23 cellular contexts compared by ENCODE assay signal in the genomic region with DNA sequence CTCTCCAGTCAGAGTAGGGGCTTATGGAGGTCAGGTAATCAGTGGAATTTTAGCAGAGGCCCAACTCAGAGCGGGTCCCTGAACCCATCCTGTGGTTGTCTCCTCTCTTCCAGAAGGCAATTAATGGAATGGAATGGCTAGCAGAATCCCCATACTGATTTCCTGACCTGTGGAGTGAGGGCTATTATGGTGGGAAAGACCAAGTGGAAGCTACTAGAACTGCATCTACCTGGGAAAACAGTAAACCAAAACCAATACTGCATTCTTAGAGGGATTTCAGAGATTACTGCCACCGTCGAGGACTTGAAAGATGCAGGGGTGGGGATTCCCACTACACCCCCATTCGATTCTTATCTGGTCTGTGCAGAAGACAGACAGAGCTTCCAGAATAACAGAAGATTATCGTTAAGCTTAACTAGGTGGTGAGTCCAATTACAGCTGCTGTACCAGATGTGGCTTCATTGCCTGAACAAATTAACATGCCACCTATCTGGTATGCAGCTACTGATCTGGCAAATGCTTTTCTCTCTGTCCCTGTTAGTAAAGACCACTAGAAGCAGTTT.
DNase-seq lines count a peak whose midpoint lies in the region; ATAC-seq and TF ChIP-seq lines count a peak whose summit lies in the region.
"Had no signal": no experiment of that assay in that cellular context is flagged by ENCODE, and none has a peak within 500 bp of the region (broad histone marks: within the 10 kb centered on the region; RNA-seq: fewer than 3 reads in every experiment).

No MANE protein-coding gene starts in this region.

- in situ Hi-C loops in gastrocnemius medialis (cut with MboI; ENCODE audit: low sequenced_read_pairs in 4 of 4), result no loop called here

- no peak overlapping the region for H3K4me3 ChIP-seq in cardiac muscle cell
- H3K4me3 ChIP-seq in gastrocnemius medialis, result no peak overlapping the region
- H3K4me3 ChIP-seq: BLaER1, GM12878, Peyer's patch had no signal

- no peak for TF ChIP-seq POLR2A in erythroblast (IDR thresholded peaks at IDR 0.05; ENCODE audit: low read length)
- no peak for TF ChIP-seq POLR2A in gastrocnemius medialis (IDR thresholded peaks at IDR 0.05)

- TF ChIP-seq CTCF in cardiac muscle cell (IDR thresholded peaks at IDR 0.05; ENCODE audit: low read depth, low read length) (no peak), gastrocnemius medialis (IDR thresholded peaks at IDR 0.05 in 4 of 5, conservative IDR thresholded peaks at IDR 0.05 in 1 of 5) (no peak)

- H3K27ac ChIP-seq in cardiac muscle cell (peak overlapping the region; percentile 29), gastrocnemius medialis (no peak overlapping the region)
- H3K27ac ChIP-seq: BLaER1, HL-60, Peyer's patch had no signal

- H3K9me3 ChIP-seq in cardiac muscle cell (ENCODE audit: low read depth) (no peaks in the 10 kb centered on the region), gastrocnemius medialis (no peaks in the 10 kb centered on the region)
- H3K9me3 ChIP-seq: BLaER1, Peyer's patch had no signal

- no peak for ATAC-seq in gastrocnemius medialis
- no peak for ATAC-seq in HG03469 (IDR thresholded peaks at IDR 0.05; ENCODE audit: unreplicated experiment)

- H3K36me3 ChIP-seq in cardiac muscle cell, result peaks cover under 1% of the 10 kb centered on the region
- H3K36me3 ChIP-seq in gastrocnemius medialis, result peaks cover 0 to 4% of the 10 kb centered on the region in 2 donors

- DNase-seq in cardiac muscle cell (ENCODE audit: low read depth in 1 of 2, low spot score in 1 of 2), result no peak
- DNase-seq in cardiac septum (ENCODE audit: low spot score), result no peak
- DNase-seq in OCI-M1 (lab: John Stamatoyannopoulos, UW), result peak; percentile 15
- DNase-seq in erythroblast (lab: John Stamatoyannopoulos, UW), result peak; percentile 52 to 88
- DNase-seq in gastrocnemius medialis, result no peak
- DNase-seq in stimulated activated CD8-positive, alpha-beta memory T cell treated with anti-CD3 and anti-CD28 coated beads, Interleukin-4, amount 100 ng/mL, for 48 hours, result no peak
- DNase-seq: GDM1, GOT3, HCEC 1CT, MV-4-11, NCI-H1105, NCI-H1436 treated with DMSO at 0.1 percent for 48 hours, NCI-H187 treated with DMSO at 0.1 percent for 48 hours, NCI-H2107, NCI-H446, NCI-H524 treated with DMSO at 0.1 percent for 48 hours, NCI-H774, Peyer's patch, SHP77 treated with DMSO at 0.1 percent for 48 hours had no signal

- intact Hi-C loops in cardiac septum (cut with DNase I) (no loop called here), gastrocnemius medialis (cut with DNase I; ENCODE audit: low total_unique reads) (loop anchor here (5.0 kb wide), 1 partner anchor 1023 kb away; no protein-coding TSS in a partner anchor)

- H3K27me3 ChIP-seq in cardiac muscle cell, result no peaks in the 10 kb centered on the region
- H3K27me3 ChIP-seq in gastrocnemius medialis, result no peaks in the 10 kb centered on the region
- H3K27me3 ChIP-seq: BLaER1, Peyer's patch had no signal

- H3K4me1 ChIP-seq in cardiac muscle cell (ENCODE audit: low read depth), result no peaks in the 10 kb centered on the region
- no peaks in the 10 kb centered on the region for H3K4me1 ChIP-seq in gastrocnemius medialis
- H3K4me1 ChIP-seq: BLaER1, Peyer's patch had no signal

Comparison
In these comparisons a context has a peak if more than half of its experiments do, and no peak if none do; other contexts are left out.
1. DNase-seq: peak in OCI-M1 (single experiment) and erythroblast (2 of 2); none in cardiac muscle cell (0 of 2), cardiac septum (single experiment), gastrocnemius medialis (0 of 2) and stimulated activated CD8-positive, alpha-beta memory T cell treated with anti-CD3 and anti-CD28 coated beads, Interleukin-4, amount 100 ng/mL, for 48 hours (single experiment).